Comparison of ENCODE assay signal across 27 cellular contexts in genomic region chr6:170454512-170455285, GRCh38.
A peak's percentile ranks its signal among the peaks of the same experiment; 100 is the strongest.
DNase-seq lines count a peak whose midpoint lies in the region; ATAC-seq and TF ChIP-seq lines count a peak whose summit lies in the region.
"Had no signal": no experiment of that assay in that cellular context is flagged by ENCODE, and none has a peak within 500 bp of the region (broad histone marks: within the 10 kb centered on the region; RNA-seq: fewer than 3 reads in every experiment).

No MANE protein-coding gene starts in this region.

- no peak overlapping the region for H3K4me3 Mint-ChIP-seq in activated T-cell treated with anti-CD3 and anti-CD28 coated beads, Interleukin-2, amount 50 U/mL, for 24 hours
- no peak overlapping the region for H3K4me3 Mint-ChIP-seq in effector memory CD8-positive, alpha-beta T cell
- H3K4me3 Mint-ChIP-seq: activated CD4-positive, alpha-beta T cell treated with anti-CD3 and anti-CD28 coated beads, Interleukin-2, amount 10 ng/mL, durations not matched to agents 24 days and 14 days; mesothelial cell of epicardium; stimulated activated effector memory CD8-positive, alpha-beta T cell treated with anti-CD3 and anti-CD28 coated beads, Interleukin-12 subunit alpha, Interleukin-12 subunit beta, amount 100 ng/mL, for 72 hours had no signal

- no peaks in the 10 kb centered on the region for H3K9me3 ChIP-seq in osteoblast (ENCODE audit: low read depth, low read length)
- H3K9me3 ChIP-seq: ascending aorta, colonic mucosa, SJCRH30, upper lobe of left lung had no signal

- peaks cover 6% of the 10 kb centered on the region for H3K27me3 Mint-ChIP-seq in activated T-cell treated with anti-CD3 and anti-CD28 coated beads, Interleukin-2, amount 50 U/mL, for 24 hours
- H3K27me3 Mint-ChIP-seq in effector memory CD8-positive, alpha-beta T cell = peaks cover 4% of the 10 kb centered on the region in 2 donors
- H3K27me3 Mint-ChIP-seq: activated CD4-positive, alpha-beta T cell treated with anti-CD3 and anti-CD28 coated beads, Interleukin-2, amount 10 ng/mL, durations not matched to agents 24 days and 14 days had no signal

- peaks cover 4% of the 10 kb centered on the region for H3K4me1 Mint-ChIP-seq in activated T-cell treated with anti-CD3 and anti-CD28 coated beads, Interleukin-2, amount 50 U/mL, for 24 hours (ENCODE audit: low read depth)
- peaks cover 11 to 12% of the 10 kb centered on the region in 2 donors for H3K4me1 Mint-ChIP-seq in effector memory CD8-positive, alpha-beta T cell (ENCODE audit: low read depth in 2 of 2)

- H3K4me1 ChIP-seq in osteoblast (ENCODE audit: insufficient read depth, low read length) = peaks cover 2% of the 10 kb centered on the region
- H3K4me1 ChIP-seq: ascending aorta, colonic mucosa, SJCRH30 had no signal

- no peaks in the 10 kb centered on the region for H3K79me2 ChIP-seq in osteoblast (ENCODE audit: insufficient read depth, low read length)

- peak; percentile 18 for DNase-seq in activated T-cell treated with anti-CD3 and anti-CD28 coated beads, Interleukin-2, amount 50 U/mL, for 24 hours
- DNase-seq in activated T-cell treated with anti-CD3 and anti-CD28 coated beads for 4 hours (no peak), NB4 (ENCODE audit: low read depth) (peak; percentile 39), osteoblast (ENCODE audit: insufficient read length, low spot score, missing footprints) (peak; percentile 78), COLO829 (ENCODE audit: low spot score) (no peak)
- DNase-seq in effector memory CD8-positive, alpha-beta T cell = no peak
- DNase-seq: 8988T; activated CD4-positive, alpha-beta T cell treated with anti-CD3 and anti-CD28 coated beads, Interleukin-2, amount 10 ng/mL, durations not matched to agents 24 days and 14 days; activated gamma-delta T cell; activated T-cell treated with anti-CD3 and anti-CD28 coated beads, Interleukin-2, amount 50 U/mL, for 1 hour; Calu3; colonic mucosa; effector CD8-positive, alpha-beta T cell; NCI-H1417 treated with DMSO at 0.1 percent for 48 hours; NCI-H446 treated with DMSO at 0.1 percent for 48 hours; occipital lobe; SJCRH30; stimulated activated CD4-positive, alpha-beta T cell treated with anti-CD3 and anti-CD28 coated beads, Interleukin-4, amount 100 ng/mL, for 24 hours; T1000 had no signal

- no peak overlapping the region for H3K27ac Mint-ChIP-seq in activated T-cell treated with anti-CD3 and anti-CD28 coated beads, Interleukin-2, amount 50 U/mL, for 24 hours
- H3K27ac Mint-ChIP-seq in effector memory CD8-positive, alpha-beta T cell = peak overlapping the region; percentile 16 to 33
- H3K27ac Mint-ChIP-seq: activated CD4-positive, alpha-beta T cell treated with anti-CD3 and anti-CD28 coated beads, Interleukin-2, amount 10 ng/mL, durations not matched to agents 24 days and 14 days; mesothelial cell of epicardium; stimulated activated effector memory CD8-positive, alpha-beta T cell treated with anti-CD3 and anti-CD28 coated beads, Interleukin-12 subunit alpha, Interleukin-12 subunit beta, amount 100 ng/mL, for 72 hours had no signal

- H3K4me2 ChIP-seq in osteoblast (ENCODE audit: insufficient read depth, low read length) = no peak overlapping the region

- H3K27me3 ChIP-seq in osteoblast (ENCODE audit: insufficient read depth, low read length) = no peaks in the 10 kb centered on the region
- H3K27me3 ChIP-seq: ascending aorta, colonic mucosa, upper lobe of left lung had no signal

- TF ChIP-seq CTCF in NB4 (IDR thresholded peaks at IDR 0.05; ENCODE audit: low read depth, low read length) = no peak
- TF ChIP-seq CTCF in osteoblast (IDR thresholded peaks at IDR 0.05; ENCODE audit: extremely low read depth, low read depth, low read length) = no peak

- H2AFZ ChIP-seq in osteoblast (ENCODE audit: low read length) = no peak overlapping the region

- ATAC-seq in effector memory CD8-positive, alpha-beta T cell (replicated peaks) = no peak
- no peak for ATAC-seq in GM21786 (IDR thresholded peaks at IDR 0.05; ENCODE audit: unreplicated experiment)
- ATAC-seq in GM18907 (IDR thresholded peaks at IDR 0.05; ENCODE audit: unreplicated experiment) = no peak
- ATAC-seq: HCT116; stimulated activated effector memory CD8-positive, alpha-beta T cell treated with anti-CD3 and anti-CD28 coated beads, Interleukin-12 subunit alpha, Interleukin-12 subunit beta, amount 100 ng/mL, for 72 hours had no signal

- no peaks in the 10 kb centered on the region for H3K36me3 Mint-ChIP-seq in activated T-cell treated with anti-CD3 and anti-CD28 coated beads, Interleukin-2, amount 50 U/mL, for 24 hours (ENCODE audit: low read depth)
- no peaks in the 10 kb centered on the region for H3K36me3 Mint-ChIP-seq in effector memory CD8-positive, alpha-beta T cell (ENCODE audit: insufficient read depth)
- H3K36me3 Mint-ChIP-seq: mesothelial cell of epicardium; stimulated activated effector memory CD8-positive, alpha-beta T cell treated with anti-CD3 and anti-CD28 coated beads, Interleukin-12 subunit alpha, Interleukin-12 subunit beta, amount 100 ng/mL, for 72 hours had no signal

- H3K4me3 ChIP-seq in NB4 (ENCODE audit: low read depth, low read length) (no peak overlapping the region), osteoblast (ENCODE audit: insufficient read depth, low read length) (no peak overlapping the region)
- H3K4me3 ChIP-seq: ascending aorta, colonic mucosa, SJCRH30, upper lobe of left lung had no signal

- no peak overlapping the region for H3K27ac ChIP-seq in osteoblast (ENCODE audit: low read depth, low read length)
- H3K27ac ChIP-seq: ascending aorta, C4-2B, colonic mucosa, SJCRH30, upper lobe of left lung had no signal

- no peaks in the 10 kb centered on the region for H3K36me3 ChIP-seq in osteoblast (ENCODE audit: insufficient read depth, low read length)
- H3K36me3 ChIP-seq: ascending aorta, colonic mucosa, SJCRH30, upper lobe of left lung had no signal

- H4K20me1 ChIP-seq in osteoblast (ENCODE audit: insufficient read depth, low read length) = no peaks in the 10 kb centered on the region

- no peak for TF ChIP-seq POLR2A in NB4 (IDR thresholded peaks at IDR 0.05; ENCODE audit: extremely low read depth, insufficient read length)

- no peaks in the 10 kb centered on the region for H3K9me3 Mint-ChIP-seq in activated T-cell treated with anti-CD3 and anti-CD28 coated beads, Interleukin-2, amount 50 U/mL, for 24 hours
- peaks cover 0 to 8% of the 10 kb centered on the region in 2 donors for H3K9me3 Mint-ChIP-seq in effector memory CD8-positive, alpha-beta T cell
- H3K9me3 Mint-ChIP-seq: activated CD4-positive, alpha-beta T cell treated with anti-CD3 and anti-CD28 coated beads, Interleukin-2, amount 10 ng/mL, durations not matched to agents 24 days and 14 days; mesothelial cell of epicardium had no signal

Comparison
In these comparisons a context has a peak if more than half of its experiments do, and no peak if none do; other contexts are left out.
1. DNase-seq: peak in activated T-cell treated with anti-CD3 and anti-CD28 coated beads, Interleukin-2, amount 50 U/mL, for 24 hours (single experiment), NB4 (single experiment) and osteoblast (single experiment); none in activated T-cell treated with anti-CD3 and anti-CD28 coated beads for 4 hours (single experiment), effector memory CD8-positive, alpha-beta T cell (0 of 3) and COLO829 (single experiment).